15 cellular contexts compared by ENCODE assay signal in genomic region chrX:84363674-84364073, GRCh38.
DNase-seq lines count a peak whose midpoint lies in the region; ATAC-seq and TF ChIP-seq lines count a peak whose summit lies in the region.
"Had no signal": no experiment of that assay in that cellular context is flagged by ENCODE, and none has a peak within 500 bp of the region (broad histone marks: within the 10 kb centered on the region; RNA-seq: fewer than 3 reads in every experiment).

No MANE protein-coding gene starts in this region.

- H2AFZ ChIP-seq in osteoblast (ENCODE audit: low read length): no peak overlapping the region

- TF ChIP-seq CTCF in osteoblast (IDR thresholded peaks at IDR 0.05; ENCODE audit: extremely low read depth, low read depth, low read length): no peak

- no peak overlapping the region for H3K27ac ChIP-seq in osteoblast (ENCODE audit: low read depth, low read length)
- H3K27ac ChIP-seq: body of pancreas had no signal

- peak overlapping the region; percentile 22 for H3K4me3 ChIP-seq in osteoblast (ENCODE audit: insufficient read depth, low read length)
- H3K4me3 ChIP-seq: body of pancreas, skin epidermis had no signal

- no peaks in the 10 kb centered on the region for H3K36me3 ChIP-seq in osteoblast (ENCODE audit: insufficient read depth, low read length)

- no peaks in the 10 kb centered on the region for H3K27me3 ChIP-seq in osteoblast (ENCODE audit: insufficient read depth, low read length)
- H3K27me3 ChIP-seq: body of pancreas had no signal

- ATAC-seq in GM19463 (IDR thresholded peaks at IDR 0.05; ENCODE audit: unreplicated experiment): peak; percentile 71
- peak; percentile 66 for ATAC-seq in HG03342 (IDR thresholded peaks at IDR 0.05; ENCODE audit: unreplicated experiment)
- ATAC-seq in SK-N-SH treated with all-trans-retinoic acid at 6 μM for 48 hours: peak; percentile 63
- no peak for ATAC-seq in GM21619 (IDR thresholded peaks at IDR 0.05; ENCODE audit: unreplicated experiment)
- ATAC-seq: activated CD4-positive, alpha-beta T cell treated with anti-CD3 and anti-CD28 coated beads for 36 hours; body of pancreas; effector memory CD8-positive, alpha-beta T cell; left ventricle myocardium superior; natural killer cell had no signal

- no peaks in the 10 kb centered on the region for H3K4me1 ChIP-seq in osteoblast (ENCODE audit: insufficient read depth, low read length)
- H3K4me1 ChIP-seq: body of pancreas had no signal

- H3K4me2 ChIP-seq in osteoblast (ENCODE audit: insufficient read depth, low read length): peak overlapping the region; percentile 61

- no peaks in the 10 kb centered on the region for H3K79me2 ChIP-seq in osteoblast (ENCODE audit: insufficient read depth, low read length)

- H3K9me3 ChIP-seq in osteoblast (ENCODE audit: low read depth, low read length): no peaks in the 10 kb centered on the region
- H3K9me3 ChIP-seq: body of pancreas had no signal

- no peak for DNase-seq in osteoblast (ENCODE audit: insufficient read length, low spot score, missing footprints)
- DNase-seq in activated CD4-positive, alpha-beta T cell treated with anti-CD3 and anti-CD28 coated beads, Interleukin-2, amount 50 U/mL, for 1 hour: no peak
- no peak for DNase-seq in NCI-H187 treated with DMSO at 0.1 percent for 48 hours (lab: John Stamatoyannopoulos, UW)
- DNase-seq: activated CD4-positive, alpha-beta T cell treated with anti-CD3 and anti-CD28 coated beads for 36 hours; body of pancreas; effector memory CD8-positive, alpha-beta T cell; H7; left ventricle myocardium superior; natural killer cell; NCI-H1694 treated with DMSO at 0.1 percent for 48 hours had no signal

- no peaks in the 10 kb centered on the region for H4K20me1 ChIP-seq in osteoblast (ENCODE audit: insufficient read depth, low read length)

TF ChIP-seq in SK-N-SH treated with all-trans-retinoic acid at 6 μM for 48 hours, 23 proteins besides CTCF, POLR2A, EP300 and RAD21:
- TF ChIP-seq CSDC2 (CRISPR knock-in tag; IDR thresholded peaks at IDR 0.05) (no peak), RARB (CRISPR knock-in tag; IDR thresholded peaks at IDR 0.05) (no peak)
